8 cellular contexts compared by ENCODE assay signal in the genomic region with DNA sequence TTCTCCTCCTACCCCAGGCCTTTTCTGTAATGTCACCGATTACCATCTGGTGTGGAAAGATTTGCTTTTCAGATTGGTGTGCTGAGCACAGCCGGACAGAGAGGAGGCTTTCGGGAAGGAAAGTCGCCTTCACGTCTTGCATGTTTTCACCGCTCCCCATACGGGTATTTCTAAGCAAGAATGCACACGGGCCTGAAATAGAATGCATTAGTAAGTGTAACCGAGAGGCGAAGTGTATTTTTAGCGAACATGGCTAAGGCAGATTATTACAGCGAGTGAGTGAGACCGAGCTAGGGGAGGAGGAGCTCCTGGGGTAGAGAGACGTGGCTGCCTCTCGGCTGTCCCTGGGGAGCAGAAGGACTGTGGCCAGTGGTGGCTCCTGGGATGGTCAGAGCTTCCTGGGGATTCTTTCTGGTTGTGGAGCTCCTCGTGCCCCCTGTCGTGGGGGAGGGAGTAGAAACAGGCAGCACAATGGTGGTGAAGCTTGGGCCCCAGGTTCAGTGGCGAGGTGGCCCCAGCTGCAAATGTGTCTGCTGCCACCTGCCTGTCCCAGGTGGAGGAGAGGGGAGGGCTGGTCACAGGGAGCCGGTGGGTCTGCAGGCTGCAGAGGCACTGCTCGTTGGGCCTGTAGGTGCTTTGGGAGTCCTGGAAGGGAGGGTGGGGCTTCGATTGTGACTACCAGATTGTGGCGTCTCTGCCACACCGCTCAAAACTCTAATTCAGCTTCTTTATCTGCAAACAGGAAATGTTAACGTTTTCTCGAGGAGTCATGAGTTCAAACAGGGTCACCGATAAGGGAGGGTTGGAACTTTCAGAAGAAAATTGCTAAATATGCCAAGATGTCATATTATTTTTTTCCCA.
DNase-seq lines count a peak whose midpoint lies in the region; ATAC-seq and TF ChIP-seq lines count a peak whose summit lies in the region.

No MANE protein-coding gene starts in this region.

- peak; percentile 21 for DNase-seq in DND-41
- peak; percentile 36 for DNase-seq in HuH-7 (ENCODE audit: low spot score)
- peak; percentile 54 for DNase-seq in activated CD8-positive, alpha-beta T cell treated with anti-CD3 and anti-CD28 coated beads for 36 hours
- DNase-seq in iPS DF 19.7 (ENCODE audit: low read depth, low spot score), result peak; percentile 20
- peak; percentile 67 for DNase-seq in superior temporal gyrus (ENCODE audit: extremely low spot score)
- DNase-seq in NCI-H446 (lab: John Stamatoyannopoulos, UW), result no peak

- no peaks in the 10 kb centered on the region for H3K9me3 Mint-ChIP-seq in activated CD8-positive, alpha-beta T cell treated with anti-CD3 and anti-CD28 coated beads for 36 hours

- H3K4me3 Mint-ChIP-seq in activated CD8-positive, alpha-beta T cell treated with anti-CD3 and anti-CD28 coated beads for 36 hours, result no peak overlapping the region

- peak; percentile 59; the same call in 2 of the 3 replicates for ATAC-seq in DND-41 (ENCODE audit: insufficient read depth, low read depth)
- ATAC-seq in GM19467 (IDR thresholded peaks at IDR 0.05; ENCODE audit: unreplicated experiment), result peak; percentile 63
- peak; percentile 80 for ATAC-seq in activated CD8-positive, alpha-beta T cell treated with anti-CD3 and anti-CD28 coated beads for 36 hours
- no peak for ATAC-seq in GM19463 (IDR thresholded peaks at IDR 0.05; ENCODE audit: unreplicated experiment)

- no peaks in the 10 kb centered on the region for H3K79me2 ChIP-seq in DND-41 (ENCODE audit: insufficient read depth, low read length)

- no peaks in the 10 kb centered on the region for H3K36me3 Mint-ChIP-seq in activated CD8-positive, alpha-beta T cell treated with anti-CD3 and anti-CD28 coated beads for 36 hours (ENCODE audit: low read depth)

- peaks cover 6% of the 10 kb centered on the region for H3K9me3 ChIP-seq in DND-41 (ENCODE audit: insufficient read depth, low read length, severe bottlenecking)

- H3K27ac ChIP-seq in DND-41 (ENCODE audit: low read length), result no peak overlapping the region

- no peak overlapping the region for H3K4me3 ChIP-seq in DND-41 (ENCODE audit: low read depth in 1 of 2, low read length in 2 of 2)

- H3K4me1 Mint-ChIP-seq in activated CD8-positive, alpha-beta T cell treated with anti-CD3 and anti-CD28 coated beads for 36 hours (ENCODE audit: low read depth), result peaks cover 25% of the 10 kb centered on the region

- intact Hi-C loops in activated CD8-positive, alpha-beta T cell treated with anti-CD3 and anti-CD28 coated beads for 36 hours (cut with micrococcal nuclease), result no loop called here

- no peak overlapping the region for H3K4me2 ChIP-seq in DND-41 (ENCODE audit: insufficient read depth, low read length)

- no peaks in the 10 kb centered on the region for H3K36me3 ChIP-seq in DND-41 (ENCODE audit: insufficient read depth, low read length)

- no peak overlapping the region for H3K9ac ChIP-seq in DND-41 (ENCODE audit: low read depth, low read length)

- no peaks in the 10 kb centered on the region for H3K27me3 ChIP-seq in DND-41 (ENCODE audit: insufficient read depth, low read length, poor library complexity)

- no peaks in the 10 kb centered on the region for H3K27me3 Mint-ChIP-seq in activated CD8-positive, alpha-beta T cell treated with anti-CD3 and anti-CD28 coated beads for 36 hours

- peak; percentile 19 for TF ChIP-seq CTCF in DND-41 (IDR thresholded peaks at IDR 0.05; ENCODE audit: borderline replicate concordance, extremely low read depth, low read length, poor library complexity, severe bottlenecking)
- TF ChIP-seq CTCF in activated CD8-positive, alpha-beta T cell treated with anti-CD3 and anti-CD28 coated beads for 36 hours (IDR thresholded peaks at IDR 0.05), result no peak

- 0 out of 2 replicates have a peak, but pooled peaks cover 2% of the 10 kb centered on the region for H4K20me1 ChIP-seq in DND-41 (ENCODE audit: insufficient read depth, low read length)

- no peak overlapping the region for H2AFZ ChIP-seq in DND-41 (ENCODE audit: low read depth, low read length)

- H3K27ac Mint-ChIP-seq in activated CD8-positive, alpha-beta T cell treated with anti-CD3 and anti-CD28 coated beads for 36 hours, result peak overlapping the region; percentile 56

- CTCF ChIA-PET in activated CD8-positive, alpha-beta T cell treated with anti-CD3 and anti-CD28 coated beads for 36 hours (lab: Charles Lee), result interaction anchor here (1.1 to 2.6 kb wide), 5 partner anchors 11 to 270 kb away, joined by 3 to 13 read pairs (median 6); partner anchors contain the start of gene CAMK1D

- POLR2A ChIA-PET in activated CD8-positive, alpha-beta T cell treated with anti-CD3 and anti-CD28 coated beads for 36 hours (lab: Charles Lee), result interaction anchor here (1.0 to 1.1 kb wide), 2 partner anchors 8 to 16 kb away, joined by 3 to 5 read pairs; no protein-coding TSS in a partner anchor

- H3K4me1 ChIP-seq in DND-41 (ENCODE audit: insufficient read depth, low read length), result peaks cover 12% of the 10 kb centered on the region

Comparison
In these comparisons a context has a peak if more than half of its experiments do, and no peak if none do; other contexts are left out.
1. DNase-seq: peak in DND-41 (single experiment), HuH-7 (single experiment), activated CD8-positive, alpha-beta T cell treated with anti-CD3 and anti-CD28 coated beads for 36 hours (single experiment), iPS DF 19.7 (single experiment) and superior temporal gyrus (single experiment); none in NCI-H446 (0 of 2).